10 cellular contexts compared by ENCODE assay signal in the genomic region with DNA sequence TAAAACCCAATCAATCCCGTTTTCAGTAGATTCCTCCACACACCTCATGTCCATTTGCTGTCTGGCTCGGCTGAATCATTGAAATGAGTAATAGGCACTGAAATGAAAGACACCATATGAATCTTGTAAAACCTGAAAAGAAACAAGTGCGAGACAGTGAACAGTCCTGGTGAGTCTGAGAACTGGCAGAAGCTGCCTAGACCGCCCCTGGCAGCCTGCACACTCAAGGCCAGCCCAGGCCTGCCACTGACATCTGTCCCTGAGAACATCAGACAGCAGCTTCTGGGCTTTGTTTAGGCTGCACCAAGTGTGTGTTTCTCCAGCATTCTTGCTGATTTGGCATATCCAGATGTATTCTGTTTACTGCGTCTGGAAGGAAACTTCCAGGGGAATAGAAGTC. TPM values are rescaled to one million over a fixed set of nuclear protein-coding genes. Genes with fewer than 3 reads are reported as not detected.
A peak's percentile ranks its signal among the peaks of the same experiment; 100 is the strongest.
DNase-seq lines count a peak whose midpoint lies in the region; ATAC-seq and TF ChIP-seq lines count a peak whose summit lies in the region.
"Had no signal": no experiment of that assay in that cellular context is flagged by ENCODE, and none has a peak within 500 bp of the region (broad histone marks: within the 10 kb centered on the region; RNA-seq: fewer than 3 reads in every experiment).

No MANE protein-coding gene starts in this region.

- peak; percentile 66 for DNase-seq in AG08395 (ENCODE audit: low spot score)
- peak; percentile 46 for DNase-seq in NCI-H1694 (lab: John Stamatoyannopoulos, UW)
- no peak for DNase-seq in mucosa of descending colon
- no peak for DNase-seq in UCSD-AML1 (lab: John Stamatoyannopoulos, UW; ENCODE audit: unreplicated experiment)
- DNase-seq: activated T-cell treated with anti-CD3 and anti-CD28 coated beads, Interleukin-2, amount 50 U/mL, for 24 hours had no signal

- intact Hi-C loops in mucosa of descending colon (cut with DNase I, micrococcal nuclease), result no loop called here

- no peak overlapping the region for H3K4me3 ChIP-seq in mucosa of descending colon

- no peaks in the 10 kb centered on the region for H3K9me3 ChIP-seq in mucosa of descending colon

- H3K4me1 ChIP-seq in mucosa of descending colon (ENCODE audit: low read depth), result no peaks in the 10 kb centered on the region

- H3K27ac ChIP-seq in cingulate gyrus (ENCODE audit: low read depth, low read length), result peak overlapping the region; percentile 56
- H3K27ac ChIP-seq: C4-2B had no signal

- peak; percentile 12 for ATAC-seq in mucosa of descending colon
- no peak for ATAC-seq in HG03025 (IDR thresholded peaks at IDR 0.05; ENCODE audit: low FRiP score, unreplicated experiment)
- no peak for ATAC-seq in GM19455 (IDR thresholded peaks at IDR 0.05; ENCODE audit: unreplicated experiment)
- ATAC-seq in HG03039 (IDR thresholded peaks at IDR 0.05; ENCODE audit: unreplicated experiment), result no peak

- TF ChIP-seq CTCF in mucosa of descending colon (IDR thresholded peaks at IDR 0.05), result no peak

- no peaks in the 10 kb centered on the region for H3K36me3 ChIP-seq in mucosa of descending colon (ENCODE audit: low read depth)

RNA-seq across cellular contexts. Expression of a gene that starts 44.8 kb away (rescaled TPM):
- 10 to 100 TPM; 48.2 to 97.5 (median 70.9) TPM for total RNA-seq in mucosa of descending colon

Comparison
In these comparisons a context has a peak if more than half of its experiments do, and no peak if none do; other contexts are left out.
1. DNase-seq: peak in AG08395 (single experiment) and NCI-H1694 (single experiment); none in mucosa of descending colon (0 of 3) and UCSD-AML1 (single experiment).